ENCODE assay signal across 27 cellular contexts in genomic region chr11:63240791-63241379, GRCh38. TPM values are rescaled to one million over a fixed set of nuclear protein-coding genes. Genes with fewer than 3 reads are reported as not detected.
A peak's percentile ranks its signal among the peaks of the same experiment; 100 is the strongest.
DNase-seq lines count a peak whose midpoint lies in the region; ATAC-seq and TF ChIP-seq lines count a peak whose summit lies in the region.
"Had no signal": no experiment of that assay in that cellular context is flagged by ENCODE, and none has a peak within 500 bp of the region (broad histone marks: within the 10 kb centered on the region; RNA-seq: fewer than 3 reads in every experiment).

No MANE protein-coding gene starts in this region.

- H3K4me3 ChIP-seq in body of pancreas (no peak overlapping the region), esophagus squamous epithelium (no peak overlapping the region)
- H3K4me3 ChIP-seq: BLaER1, K562, PC-9 had no signal

- peaks cover 5% of the 10 kb centered on the region for H3K4me1 Mint-ChIP-seq in T-helper 2 cell treated with Interferon-gamma antibody and Interleukin-4, amounts not matched to agents 5 μg/mL and 100 μg/mL, for 36 hours (ENCODE audit: low read depth)

- no peak overlapping the region for H3K27ac ChIP-seq in body of pancreas
- peak overlapping the region; percentile 60 to 86 (median 73) for H3K27ac ChIP-seq in esophagus squamous epithelium
- H3K27ac ChIP-seq: BLaER1, PC-9 had no signal

- H3K9me3 ChIP-seq in body of pancreas (no peaks in the 10 kb centered on the region), esophagus squamous epithelium (no peaks in the 10 kb centered on the region)

- H3K36me3 Mint-ChIP-seq in T-helper 2 cell treated with Interferon-gamma antibody and Interleukin-4, amounts not matched to agents 5 μg/mL and 100 μg/mL, for 36 hours (ENCODE audit: low read depth), result no peaks in the 10 kb centered on the region

- peaks cover 4% of the 10 kb centered on the region for H3K9me3 Mint-ChIP-seq in T-helper 2 cell treated with Interferon-gamma antibody and Interleukin-4, amounts not matched to agents 5 μg/mL and 100 μg/mL, for 36 hours

- no peak for TF ChIP-seq CTCF in body of pancreas (IDR thresholded peaks at IDR 0.05)
- no peak for TF ChIP-seq CTCF in esophagus squamous epithelium (IDR thresholded peaks at IDR 0.05)

- H3K36me3 ChIP-seq in body of pancreas (replicated peaks in 1 of 2; ENCODE audit: insufficient read depth in 1 of 2, low read depth in 2 of 2), result no peaks in the 10 kb centered on the region
- no peaks in the 10 kb centered on the region for H3K36me3 ChIP-seq in esophagus squamous epithelium
- H3K36me3 ChIP-seq: BLaER1 had no signal

- no peaks in the 10 kb centered on the region for H3K27me3 ChIP-seq in body of pancreas
- H3K27me3 ChIP-seq in esophagus squamous epithelium, result no peaks in the 10 kb centered on the region
- H3K27me3 ChIP-seq: BLaER1 had no signal

- TF ChIP-seq POLR2A in body of pancreas (IDR thresholded peaks at IDR 0.05) (no peak), esophagus squamous epithelium (IDR thresholded peaks at IDR 0.05) (no peak)

- H3K4me3 Mint-ChIP-seq in T-helper 2 cell treated with Interferon-gamma antibody and Interleukin-4, amounts not matched to agents 5 μg/mL and 100 μg/mL, for 36 hours, result no peak overlapping the region
- H3K4me3 Mint-ChIP-seq: CD4-positive, alpha-beta T cell had no signal

- H3K27me3 Mint-ChIP-seq in T-helper 2 cell treated with Interferon-gamma antibody and Interleukin-4, amounts not matched to agents 5 μg/mL and 100 μg/mL, for 36 hours (ENCODE audit: low read depth), result peaks cover 8% of the 10 kb centered on the region

- peaks cover 12% of the 10 kb centered on the region for H3K4me1 ChIP-seq in body of pancreas
- peaks cover 7 to 61% (median 19%) of the 10 kb centered on the region in 3 donors for H3K4me1 ChIP-seq in esophagus squamous epithelium

- ATAC-seq in body of pancreas, result peak; percentile 38
- ATAC-seq: K562, Right ventricle myocardium inferior had no signal

- intact Hi-C loops in body of pancreas (cut with DNase I), result no loop called here
- intact Hi-C loops in esophagus squamous epithelium (cut with DNase I), result no loop called here

- H3K27ac Mint-ChIP-seq in T-helper 2 cell treated with Interferon-gamma antibody and Interleukin-4, amounts not matched to agents 5 μg/mL and 100 μg/mL, for 36 hours, result no peak overlapping the region
- H3K27ac Mint-ChIP-seq: CD4-positive, alpha-beta T cell had no signal

- in situ Hi-C loops in G401 (cut with HindIII; ENCODE audit: low sequenced_read_pairs), result no loop called here

- DNase-seq in HuH-7 (ENCODE audit: low spot score) (peak; percentile 17), body of pancreas (no peak), esophagus squamous epithelium (lab: John Stamatoyannopoulos, UW) (no peak), mucosa of gallbladder (ENCODE audit: low spot score) (peak; percentile 47), amniotic stem cell (lab: John Stamatoyannopoulos, UW) (no peak), GF-D8 (lab: John Stamatoyannopoulos, UW) (no peak), G401 (ENCODE audit: low spot score) (no peak)
- no peak for DNase-seq in T-helper 2 cell treated with Interferon-gamma antibody and Interleukin-4, amounts not matched to agents 5 μg/mL and 100 μg/mL, for 36 hours (ENCODE audit: low spot score)
- DNase-seq: CD4-positive, alpha-beta T cell; DMS 273 treated with DMSO at 0.1 percent for 48 hours; DMS79; EL; Kasumi-1; NCI-H2029; NCI-H446; NCI-H524 treated with DMSO at 0.1 percent for 48 hours; NCI-H82; NK-92 treated with Interleukin-12 subunit alpha and Interleukin-12 subunit beta, amount 100 ng/mL, for 24 hours; PC-9 had no signal

RNA-seq across cellular contexts. Expression of gene SLC22A25, which starts 2.5 kb away (rescaled TPM):
- total RNA-seq in body of pancreas, result not detected
- under 1 TPM in 1 of 4 donors, not detected in 3; 0.29 TPM for total RNA-seq in esophagus squamous epithelium
- 2.0 TPM for total RNA-seq in mucosa of gallbladder
- total RNA-seq in G401 (2014; rRNA removed; shearing (Covaris generic)), result not detected in 2 replicates
- total RNA-seq: CD4-positive, alpha-beta T cell; H4; HT-29; K562; MCF 10A; PC-9; Right ventricle myocardium inferior; RPMI7951; SK-MEL-5 had no signal

Comparison
In these comparisons a context has a peak if more than half of its experiments do, and no peak if none do; other contexts are left out.
1. DNase-seq: peak in HuH-7 (single experiment) and mucosa of gallbladder (single experiment); none in body of pancreas (0 of 4), esophagus squamous epithelium (single experiment), amniotic stem cell (single experiment), T-helper 2 cell treated with Interferon-gamma antibody and Interleukin-4, amounts not matched to agents 5 μg/mL and 100 μg/mL, for 36 hours (single experiment), GF-D8 (single experiment) and G401 (single experiment).
2. H3K27ac ChIP-seq: peak in esophagus squamous epithelium (4 of 4); none in body of pancreas (0 of 4).